In the genomic region with DNA sequence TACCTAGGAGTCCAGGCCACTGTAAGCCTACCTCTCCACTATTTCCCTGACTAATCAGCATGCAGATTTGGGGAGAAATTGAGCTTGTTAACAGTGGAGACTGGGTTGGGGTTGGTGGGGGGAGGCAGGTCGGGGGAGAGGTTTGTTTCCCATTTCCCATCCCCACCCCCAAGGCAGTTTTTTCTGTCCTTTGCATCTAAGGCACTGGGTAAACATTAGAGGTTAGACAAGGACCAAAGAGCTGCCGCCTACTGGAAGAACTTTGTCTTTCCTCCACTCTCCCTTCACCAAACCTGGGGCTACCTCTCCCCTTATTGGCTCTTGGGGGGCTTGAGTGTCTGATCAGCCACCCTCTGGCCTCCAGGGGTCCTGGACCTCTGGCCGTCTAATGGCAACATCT, we compare ENCODE assay signal across 9 cellular contexts. TPM values are rescaled to one million over a fixed set of nuclear protein-coding genes. Genes with fewer than 3 reads are reported as not detected.
DNase-seq lines count a peak whose midpoint lies in the region; ATAC-seq, FAIRE-seq and TF ChIP-seq lines count a peak whose summit lies in the region.
"Had no signal": no experiment of that assay in that cellular context is flagged by ENCODE, and none has a peak within 500 bp of the region (broad histone marks: within the 10 kb centered on the region; RNA-seq: fewer than 3 reads in every experiment).

No MANE protein-coding gene starts in this region.

- POLR2A ChIA-PET in K562 (lab: Yijun Ruan, JAX) = interaction anchor here (1.1 kb wide), 1 partner anchor 12 kb away, joined by 3 read pairs; no protein-coding TSS in a partner anchor

- peak; percentile 46; the same call in 1 of the 2 replicates for TF ChIP-seq EP300 in K562 (IDR thresholded peaks at IDR 0.05; ENCODE audit: low read length)

- H3K9me1 ChIP-seq in K562 (ENCODE audit: control insufficient read depth, insufficient read depth, low read length) = no peaks in the 10 kb centered on the region

- peak overlapping the region; percentile 47 for H3K4me3 ChIP-seq in K562
- H3K4me3 ChIP-seq in retinal pigment epithelial cell (ENCODE audit: low read length) = no peak overlapping the region

- TF ChIP-seq RAD21 in K562 (CRISPR knock-in tag; conservative IDR thresholded peaks at IDR 0.05 in 1 of 2, IDR thresholded peaks at IDR 0.05 in 1 of 2) = peak; percentile 29 to 51; a peak in 3 of 4 replicates

- peaks cover 5% of the 10 kb centered on the region for H3K36me3 ChIP-seq in K562 (ENCODE audit: control insufficient read depth, insufficient read depth, low read length)

- in situ Hi-C loops in K562 (cut with MboI) = loop anchor here (5.0 kb wide), 1 partner anchor 33 kb away; no protein-coding TSS in a partner anchor

- H3K9me3 ChIP-seq in K562 (replicated peaks; ENCODE audit: control insufficient read depth, insufficient read depth, low read depth, low read length) = no peaks in the 10 kb centered on the region

- H2AFZ ChIP-seq in K562 (ENCODE audit: low read depth, low read length) = peak overlapping the region; percentile 9; the same call in 1 of the 2 replicates

- ATAC-seq in K562 = peak; percentile 30
- ATAC-seq in HG03520 (IDR thresholded peaks at IDR 0.05; ENCODE audit: unreplicated experiment) = no peak
- no peak for ATAC-seq in GM18517 (IDR thresholded peaks at IDR 0.05; ENCODE audit: unreplicated experiment)

- no peak for TF ChIP-seq POLR2A in K562 (conservative IDR thresholded peaks at IDR 0.05)

- peak; percentile 47 to 59 for DNase-seq in NOMO-1 (lab: John Stamatoyannopoulos, UW; ENCODE audit: unreplicated experiment in 2 of 2)
- peak in 2 of 4 experiments; percentile 69 to 82 for DNase-seq in K562 (ENCODE audit: extremely low read depth in 1 of 4, low spot score in 3 of 4)
- DNase-seq in retinal pigment epithelial cell (ENCODE audit: low read depth) = no peak
- no peak for DNase-seq in iPS-NIHi11 (ENCODE audit: low spot score)
- no peak for DNase-seq in caudate nucleus (lab: John Stamatoyannopoulos, UW)
- DNase-seq: activated CD4-positive, alpha-beta T cell treated with anti-CD3 and anti-CD28 coated beads, Interleukin-2, amount 50 U/mL, for 4 hours had no signal

- peaks cover 85 to 99% of the 10 kb centered on the region in 2 experiments for H3K4me1 ChIP-seq in K562 (replicated peaks in 1 of 2; ENCODE audit: control insufficient read depth in 2 of 2, insufficient read depth in 2 of 2, low read length in 2 of 2)

- no TSS peak for BruUV-seq in K562 (replicated peaks; lab: Mats Ljungman, UMichigan)

- WGBS in K562 (ENCODE audit: insufficient coverage, low coverage, missing lambda C conversion rate) = 0% methylated on average over 2 of the region's 3 CpGs

- H3K4me2 ChIP-seq in K562 (ENCODE audit: insufficient read depth, low read length) = peak overlapping the region; percentile 72

- CTCF ChIA-PET in K562 (lab: Yijun Ruan, JAX; ENCODE audit: low intra/inter-chr PET ratio) = interaction anchor here (0.5 to 0.8 kb wide), 3 partner anchors 13 to 34 kb away, joined by 3 to 5 read pairs (median 3); no protein-coding TSS in a partner anchor

- peak; percentile 57 for TF ChIP-seq CTCF in GM12874 (IDR thresholded peaks at IDR 0.05; ENCODE audit: insufficient read depth, low read depth, low read length)
- peak; percentile 44 to 61 (median 61) for TF ChIP-seq CTCF in K562 (IDR thresholded peaks at IDR 0.05 in 2 of 3, conservative IDR thresholded peaks at IDR 0.05 in 1 of 3; ENCODE audit: insufficient read depth in 2 of 3, low read depth in 1 of 3, low read length in 3 of 3)
- TF ChIP-seq CTCF in retinal pigment epithelial cell (conservative IDR thresholded peaks at IDR 0.05; ENCODE audit: low read depth, low read length) = peak; percentile 5

- H3K9ac ChIP-seq in K562 (ENCODE audit: insufficient read depth in 1 of 2, low read depth in 2 of 2, low read length in 2 of 2) = peak overlapping the region; percentile 52 to 93; a peak in 3 of 4 replicates

- H3K27ac ChIP-seq in K562 (ENCODE audit: extremely low read depth, low read depth, low read length) (peak overlapping the region; percentile 83), caudate nucleus (ENCODE audit: low read depth, low read length) (no peak overlapping the region)

- intact Hi-C loops in K562 (cut with micrococcal nuclease) = no loop called here

- peaks cover 70% of the 10 kb centered on the region for H3K79me2 ChIP-seq in K562 (ENCODE audit: control insufficient read depth, insufficient read depth, low read length)

- no peaks in the 10 kb centered on the region for H4K20me1 ChIP-seq in K562 (replicated peaks; ENCODE audit: control insufficient read depth, insufficient read depth, low read length)

- H3K27me3 ChIP-seq in K562 (ENCODE audit: control insufficient read depth in 2 of 2, insufficient read depth in 2 of 2, low read length in 2 of 2) = no peaks in the 10 kb centered on the region

- FAIRE-seq in K562 (lab: Jason Lieb, UNC) = no peak

RNA-seq across cellular contexts. Expression of a gene that starts 1.0 kb away (rescaled TPM):
- 29.9 and 77.4 TPM in 2 replicates for total RNA-seq in K562 (2011; cell fraction: chromatin; rRNA removed; ENCODE audit: low replicate concordance)
- 79.4 and 80.4 TPM in 2 replicates for total RNA-seq in K562 (2011; cell fraction: nucleolus; rRNA removed)
- total RNA-seq in K562 (2011; cell fraction: nucleoplasm; rRNA removed) = 61.0 and 61.7 TPM in 2 replicates
- 31.8 and 32.1 TPM in 2 replicates for total RNA-seq in K562 (2014; rRNA removed)
- 9.2 and 10.7 TPM in 2 replicates for total RNA-seq in K562 (2014; rRNA removed; fragmentation: Illumina TruSeq; extraction: Trizol)
- total RNA-seq in K562 (2015; rRNA removed; fragmentation: Illumina TruSeq; extraction: Trizol) = 18.6 and 19.5 TPM in 2 replicates
- 26.6 and 28.6 TPM in 2 replicates for total RNA-seq in K562 (2021)
- polyA plus RNA-seq in K562 (2011; rRNA removed) = 29.4 and 33.9 TPM in 2 replicates
- polyA plus RNA-seq in K562 (2011; cell fraction: cytosol; rRNA removed) = 40.2 and 61.3 TPM in 2 replicates
- polyA plus RNA-seq in K562 (2011; cell fraction: nucleus; rRNA removed) = 111 and 177 TPM in 2 replicates
- 16.4 and 18.7 TPM in 2 replicates for polyA plus RNA-seq in K562 (2012)
- polyA plus RNA-seq in K562 (2014; fragmentation: Illumina TruSeq; extraction: Trizol) = 22.6 and 25.9 TPM in 2 replicates
- polyA plus RNA-seq in K562 (2014; fragmentation: Nextera tagmentation; extraction: Ambion mirVana) = 1 to 10 TPM in 1 of 2 experiments, under 1 TPM in 1; 0.53 to 2.0 TPM
- 37.6 and 37.7 TPM in 2 replicates for polyA plus RNA-seq in K562 (2014; rRNA removed)
- 18.4 and 22.7 TPM in 2 replicates for polyA minus RNA-seq in K562 (2011; rRNA and poly(A)+ RNA removed)
- 16.1 and 22.7 TPM in 2 replicates for polyA minus RNA-seq in K562 (2011; cell fraction: cytosol; rRNA and poly(A)+ RNA removed)
- polyA minus RNA-seq in K562 (2011; cell fraction: nucleus; rRNA and poly(A)+ RNA removed) = 26.3 and 27.8 TPM in 2 replicates

RNA-seq across cellular contexts. Expression of a gene that starts 22.4 kb away (rescaled TPM):
- total RNA-seq in K562 (2011; cell fraction: chromatin; rRNA removed; ENCODE audit: low replicate concordance) = 0.42 and 1.1 TPM in 2 replicates
- total RNA-seq in K562 (2011; cell fraction: nucleolus; rRNA removed) = 0.26 and 0.50 TPM in 2 replicates
- total RNA-seq in K562 (2011; cell fraction: nucleoplasm; rRNA removed) = 0.15 TPM in 1 of 2 replicates, not detected in the other
- total RNA-seq in K562 (2014; rRNA removed) = 0.20 TPM in 1 of 2 replicates, not detected in the other
- 0.13 TPM in 1 of 2 replicates, not detected in the other for total RNA-seq in K562 (2014; rRNA removed; fragmentation: Illumina TruSeq; extraction: Trizol)
- 0.19 and 0.22 TPM in 2 replicates for total RNA-seq in K562 (2015; rRNA removed; fragmentation: Illumina TruSeq; extraction: Trizol)
- 0.09 and 0.25 TPM in 2 replicates for total RNA-seq in K562 (2021)
- polyA plus RNA-seq in K562 (2011; rRNA removed) = 0.21 and 0.26 TPM in 2 replicates
- polyA plus RNA-seq in K562 (2011; cell fraction: cytosol; rRNA removed) = 0.16 and 0.39 TPM in 2 replicates
- polyA plus RNA-seq in K562 (2011; cell fraction: nucleus; rRNA removed) = 0.14 and 0.47 TPM in 2 replicates
- polyA plus RNA-seq in K562 (2012) = 0.09 and 0.25 TPM in 2 replicates
- 0.06 and 0.24 TPM in 2 replicates for polyA plus RNA-seq in K562 (2014; fragmentation: Illumina TruSeq; extraction: Trizol)
- polyA plus RNA-seq in K562 (2014; fragmentation: Nextera tagmentation; extraction: Ambion mirVana) = under 1 TPM in 1 of 2 experiments, not detected in 1; 0.03 TPM
- 0.11 TPM in 1 of 2 replicates, not detected in the other for polyA plus RNA-seq in K562 (2014; rRNA removed)
- polyA minus RNA-seq in K562 (2011; rRNA and poly(A)+ RNA removed) = 0.21 TPM in 2 replicates
- polyA minus RNA-seq in K562 (2011; cell fraction: cytosol; rRNA and poly(A)+ RNA removed) = not detected in 2 replicates
- 0.22 and 0.54 TPM in 2 replicates for polyA minus RNA-seq in K562 (2011; cell fraction: nucleus; rRNA and poly(A)+ RNA removed)

RNA-seq across cellular contexts. Expression of a gene that starts 25.1 kb away (rescaled TPM):
- 85.7 and 122 TPM in 2 replicates for total RNA-seq in K562 (2011; cell fraction: chromatin; rRNA removed; ENCODE audit: low replicate concordance)
- 58.7 and 72.8 TPM in 2 replicates for total RNA-seq in K562 (2011; cell fraction: nucleolus; rRNA removed)
- total RNA-seq in K562 (2011; cell fraction: nucleoplasm; rRNA removed) = 73.1 and 75.7 TPM in 2 replicates
- total RNA-seq in K562 (2014; rRNA removed) (38.6 and 40.2 TPM in 2 replicates), K562 (2014; rRNA removed; fragmentation: Illumina TruSeq; extraction: Trizol) (17.2 and 21.8 TPM in 2 replicates), K562 (2015; rRNA removed; fragmentation: Illumina TruSeq; extraction: Trizol) (39.6 and 40.4 TPM in 2 replicates), K562 (2021) (79.7 and 86.1 TPM in 2 replicates)
- polyA plus RNA-seq in K562 (2011; rRNA removed) (17.7 and 53.5 TPM in 2 replicates), K562 (2014; fragmentation: Illumina TruSeq; extraction: Trizol) (53.6 and 61.0 TPM in 2 replicates), K562 (2014; fragmentation: Nextera tagmentation; extraction: Ambion mirVana) (1 to 10 TPM; 1.7 to 3.9 TPM), K562 (2014; rRNA removed) (46.1 and 49.1 TPM in 2 replicates)
- polyA plus RNA-seq in K562 (2011; cell fraction: cytosol; rRNA removed) = 27.4 and 31.8 TPM in 2 replicates
- 122 and 124 TPM in 2 replicates for polyA plus RNA-seq in K562 (2011; cell fraction: nucleus; rRNA removed)
- polyA plus RNA-seq in K562 (2012) = 34.7 and 52.6 TPM in 2 replicates
- 14.1 and 14.6 TPM in 2 replicates for polyA minus RNA-seq in K562 (2011; rRNA and poly(A)+ RNA removed)
- 23.5 and 24.0 TPM in 2 replicates for polyA minus RNA-seq in K562 (2011; cell fraction: cytosol; rRNA and poly(A)+ RNA removed)
- 18.7 and 33.0 TPM in 2 replicates for polyA minus RNA-seq in K562 (2011; cell fraction: nucleus; rRNA and poly(A)+ RNA removed)

RNA-seq across cellular contexts. Expression of a gene that starts 47.3 kb away (rescaled TPM):
- total RNA-seq in K562 (2011; cell fraction: chromatin; rRNA removed; ENCODE audit: low replicate concordance) = 18.2 and 43.1 TPM in 2 replicates
- 15.0 and 16.3 TPM in 2 replicates for total RNA-seq in K562 (2011; cell fraction: nucleolus; rRNA removed)
- total RNA-seq in K562 (2011; cell fraction: nucleoplasm; rRNA removed) = 19.9 and 37.9 TPM in 2 replicates
- 7.9 TPM in 2 replicates for total RNA-seq in K562 (2014; rRNA removed)
- 19.5 and 21.3 TPM in 2 replicates for total RNA-seq in K562 (2014; rRNA removed; fragmentation: Illumina TruSeq; extraction: Trizol)
- 11.3 and 14.0 TPM in 2 replicates for total RNA-seq in K562 (2015; rRNA removed; fragmentation: Illumina TruSeq; extraction: Trizol)
- 10.3 and 10.7 TPM in 2 replicates for total RNA-seq in K562 (2021)
- 7.3 and 9.8 TPM in 2 replicates for polyA plus RNA-seq in K562 (2011; rRNA removed)
- 0.78 and 2.6 TPM in 2 replicates for polyA plus RNA-seq in K562 (2011; cell fraction: cytosol; rRNA removed)
- 7.9 and 12.9 TPM in 2 replicates for polyA plus RNA-seq in K562 (2011; cell fraction: nucleus; rRNA removed)
- polyA plus RNA-seq in K562 (2012) = 5.7 and 5.8 TPM in 2 replicates
- 6.2 and 7.0 TPM in 2 replicates for polyA plus RNA-seq in K562 (2014; fragmentation: Illumina TruSeq; extraction: Trizol)
- 10 to 100 TPM in 1 of 2 experiments, 1 to 10 TPM in 1; 6.0 to 11.1 TPM for polyA plus RNA-seq in K562 (2014; fragmentation: Nextera tagmentation; extraction: Ambion mirVana)
- polyA plus RNA-seq in K562 (2014; rRNA removed) = 7.2 and 9.4 TPM in 2 replicates
- polyA minus RNA-seq in K562 (2011; rRNA and poly(A)+ RNA removed) = 21.0 and 25.4 TPM in 2 replicates
- polyA minus RNA-seq in K562 (2011; cell fraction: cytosol; rRNA and poly(A)+ RNA removed) = 4.3 and 6.1 TPM in 2 replicates
- 12.8 and 28.8 TPM in 2 replicates for polyA minus RNA-seq in K562 (2011; cell fraction: nucleus; rRNA and poly(A)+ RNA removed)

Comparison
In these comparisons a context has a peak if more than half of its experiments do, and no peak if none do; other contexts are left out.
1. CTCF ChIP-seq: peak in every context shown above with its lines; median percentile 61 in K562; 57 in GM12874; 5 in retinal pigment epithelial cell.
2. DNase-seq: peak in NOMO-1 (2 of 2); none in retinal pigment epithelial cell (single experiment), iPS-NIHi11 (single experiment) and caudate nucleus (0 of 61).